In the genomic region with DNA sequence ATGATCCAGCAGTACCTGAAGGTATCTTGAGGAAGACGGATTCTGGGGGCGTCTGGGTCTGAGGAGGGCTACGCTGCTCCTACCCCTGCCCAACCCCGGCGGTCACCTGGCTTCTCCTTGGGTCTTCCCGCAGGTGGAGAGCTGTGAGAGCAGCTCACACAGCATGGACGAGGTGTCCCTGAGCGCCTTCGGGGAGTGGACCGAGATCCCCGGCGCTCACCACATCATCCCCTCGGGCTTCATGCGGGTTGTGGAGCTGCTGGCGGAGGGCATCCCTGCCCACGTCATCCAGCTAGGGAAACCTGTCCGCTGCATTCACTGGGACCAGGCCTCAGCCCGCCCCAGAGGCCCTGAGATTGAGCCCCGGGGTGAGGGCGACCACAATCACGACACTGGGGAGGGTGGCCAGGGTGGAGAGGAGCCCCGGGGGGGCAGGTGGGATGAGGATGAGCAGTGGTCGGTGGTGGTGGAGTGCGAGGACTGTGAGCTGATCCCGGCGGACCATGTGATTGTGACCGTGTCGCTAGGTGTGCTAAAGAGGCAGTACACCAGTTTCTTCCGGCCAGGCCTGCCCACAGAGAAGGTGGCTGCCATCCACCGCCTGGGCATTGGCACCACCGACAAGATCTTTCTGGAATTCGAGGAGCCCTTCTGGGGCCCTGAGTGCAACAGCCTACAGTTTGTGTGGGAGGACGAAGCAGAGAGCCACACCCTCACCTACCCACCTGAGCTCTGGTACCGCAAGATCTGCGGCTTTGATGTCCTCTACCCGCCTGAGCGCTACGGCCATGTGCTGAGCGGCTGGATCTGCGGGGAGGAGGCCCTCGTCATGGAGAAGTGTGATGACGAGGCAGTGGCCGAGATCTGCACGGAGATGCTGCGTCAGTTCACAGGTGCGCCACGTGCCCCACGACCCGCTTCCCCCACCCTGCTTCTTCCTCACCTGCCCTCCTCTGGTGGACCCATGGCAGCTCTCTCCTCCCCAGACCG, we compare ENCODE assay signal across 23 cellular contexts. TPM values are rescaled to one million over a fixed set of nuclear protein-coding genes. Genes with fewer than 3 reads are reported as not detected.
DNase-seq lines count a peak whose midpoint lies in the region; ATAC-seq and TF ChIP-seq lines count a peak whose summit lies in the region.
"Had no signal": no experiment of that assay in that cellular context is flagged by ENCODE, and none has a peak within 500 bp of the region (broad histone marks: within the 10 kb centered on the region; RNA-seq: fewer than 3 reads in every experiment).

No MANE protein-coding gene starts in this region.

- DNase-seq in GM13976 (ENCODE audit: low spot score) (peak; percentile 17), chondrocyte (ENCODE audit: low spot score) (peak; percentile 85), lower lobe of right lung (peak; percentile 38), sigmoid colon (peak; percentile 61), left ventricle myocardium superior (no peak), NCI-H2171 treated with DMSO at 0.1 percent for 48 hours (lab: John Stamatoyannopoulos, UW) (no peak)
- DNase-seq: CD8-positive, alpha-beta T cell; DMS79 treated with DMSO at 0.1 percent for 48 hours; GF-D8; GM23248; KG1; MM.1S; NCI-H2029; NCI-H446 treated with DMSO at 0.1 percent for 48 hours; NCI-H526; NCI-H82; NK-92 treated with Interleukin-12 subunit alpha and Interleukin-12 subunit beta, amount 100 ng/mL, for 24 hours; PC-3; SK-N-SH; SW 1271 had no signal

- no peak overlapping the region for H3K4me3 ChIP-seq in lower lobe of right lung
- no peak overlapping the region for H3K4me3 ChIP-seq in sigmoid colon
- H3K4me3 ChIP-seq: GM23248, HAP-1 had no signal

- H3K36me3 Mint-ChIP-seq in chondrocyte (ENCODE audit: low read depth), result peaks cover 25% of the 10 kb centered on the region
- H3K36me3 Mint-ChIP-seq: CD8-positive, alpha-beta T cell had no signal

- WGBS in sigmoid colon, 2 donors, result 95% methylated on average over 50 of the region's 50 CpGs

- no peak overlapping the region for H3K4me3 Mint-ChIP-seq in chondrocyte (ENCODE audit: unreplicated experiment)
- H3K4me3 Mint-ChIP-seq: CD8-positive, alpha-beta T cell had no signal

- H3K27me3 Mint-ChIP-seq in chondrocyte (ENCODE audit: low read depth), result no peaks in the 10 kb centered on the region

- intact Hi-C loops in lower lobe of right lung (cut with DNase I), result no loop called here
- intact Hi-C loops in sigmoid colon (cut with DNase I), result no loop called here
- intact Hi-C loops in left ventricle myocardium superior (cut with micrococcal nuclease), result no loop called here

- H3K27ac Mint-ChIP-seq in chondrocyte (ENCODE audit: unreplicated experiment), result no peak overlapping the region
- H3K27ac Mint-ChIP-seq: CD8-positive, alpha-beta T cell had no signal

- H3K4me1 Mint-ChIP-seq in chondrocyte (ENCODE audit: low read depth), result no peaks in the 10 kb centered on the region

- H3K27me3 ChIP-seq in lower lobe of right lung (ENCODE audit: low read depth) (no peaks in the 10 kb centered on the region), sigmoid colon (no peaks in the 10 kb centered on the region)

- peak in 1 of 2 donors; percentile 10 for ATAC-seq in lower lobe of right lung
- ATAC-seq in left ventricle myocardium superior, result no peak
- no peak for ATAC-seq in HG02884 (IDR thresholded peaks at IDR 0.05; ENCODE audit: unreplicated experiment)
- ATAC-seq: CD8-positive, alpha-beta T cell; PC-3 had no signal

- H3K36me3 ChIP-seq in lower lobe of right lung, result no peaks in the 10 kb centered on the region
- H3K36me3 ChIP-seq in sigmoid colon, result peaks cover 0 to 19% (median 2%) of the 10 kb centered on the region in 4 donors

- in situ Hi-C loops in GM13976 (cut with MboI; ENCODE audit: low sequenced_read_pairs, unreplicated experiment), result no loop called here

- no peak for TF ChIP-seq POLR2A in sigmoid colon (IDR thresholded peaks at IDR 0.05)

- H3K4me1 ChIP-seq in lower lobe of right lung (no peaks in the 10 kb centered on the region), sigmoid colon (no peaks in the 10 kb centered on the region)
- H3K4me1 ChIP-seq: HAP-1 had no signal

- TF ChIP-seq CTCF in GM13976 (IDR thresholded peaks at IDR 0.05; ENCODE audit: borderline replicate concordance, control extremely low read depth, extremely low read depth, insufficient read depth, missing control alignments) (no peak), chondrocyte (IDR thresholded peaks at IDR 0.05) (no peak), lower lobe of right lung (IDR thresholded peaks at IDR 0.05) (no peak), sigmoid colon (IDR thresholded peaks at IDR 0.05) (no peak)

- H3K9me3 Mint-ChIP-seq in chondrocyte (ENCODE audit: low read depth), result no peaks in the 10 kb centered on the region

- H3K9me3 ChIP-seq in lower lobe of right lung, result no peaks in the 10 kb centered on the region
- H3K9me3 ChIP-seq in sigmoid colon, result no peaks in the 10 kb centered on the region
- H3K9me3 ChIP-seq: HAP-1, SK-N-SH had no signal

- no peak for TF ChIP-seq EP300 in sigmoid colon (IDR thresholded peaks at IDR 0.05)

- H3K27ac ChIP-seq in lower lobe of right lung (no peak overlapping the region), sigmoid colon (no peak overlapping the region)
- H3K27ac ChIP-seq: C4-2B, GM23248 had no signal

RNA-seq across cellular contexts. Expression of a gene that starts 33.6 kb away (rescaled TPM):
- total RNA-seq in chondrocyte (5.9 to 17.2 TPM (median 16.2 TPM) in 3 replicates), lower lobe of right lung (5.3 TPM), sigmoid colon (10 to 100 TPM in 1 of 4 donors, 1 to 10 TPM in 3; 3.9 to 11.1 (median 4.4) TPM), left ventricle myocardium superior (3.0 TPM)
- 1 to 10 TPM; 3.9 to 4.8 (median 4.8) TPM for polyA plus RNA-seq in sigmoid colon

Comparison
In these comparisons a context has a peak if more than half of its experiments do, and no peak if none do; other contexts are left out.
1. DNase-seq: peak in GM13976 (single experiment), chondrocyte (single experiment), lower lobe of right lung (single experiment) and sigmoid colon (single experiment); none in left ventricle myocardium superior (single experiment) and NCI-H2171 treated with DMSO at 0.1 percent for 48 hours (single experiment).